In genomic region chr12:2298556-2299195, GRCh38 we compare ENCODE assay signal across 17 cellular contexts.
DNase-seq lines count a peak whose midpoint lies in the region; ATAC-seq and TF ChIP-seq lines count a peak whose summit lies in the region.
"Had no signal": no experiment of that assay in that cellular context is flagged by ENCODE, and none has a peak within 500 bp of the region (broad histone marks: within the 10 kb centered on the region; RNA-seq: fewer than 3 reads in every experiment).

No MANE protein-coding gene starts in this region.

- TF ChIP-seq CTCF in endodermal cell (conservative IDR thresholded peaks at IDR 0.05) (no peak), nephron progenitor cell (IDR thresholded peaks at IDR 0.05) (no peak)

- H3K36me3 Mint-ChIP-seq in endodermal cell (ENCODE audit: low read depth) (no peaks in the 10 kb centered on the region), nephron progenitor cell (ENCODE audit: low read depth) (no peaks in the 10 kb centered on the region), immature natural killer cell (no peaks in the 10 kb centered on the region)
- H3K36me3 Mint-ChIP-seq: CD4-positive, CD25-positive, alpha-beta regulatory T cell had no signal

- 91 to 93% methylated on average over 9 to 12 of the region's 12 CpGs for WGBS in endodermal cell (ENCODE audit: insufficient coverage in 1 of 2, insufficient read length in 1 of 2), 2 experiments

- H3K27ac ChIP-seq in BLaER1, result peak overlapping the region; percentile 79
- H3K27ac ChIP-seq in endodermal cell (ENCODE audit: low read depth, low read length), result no peak overlapping the region
- H3K27ac ChIP-seq: Peyer's patch had no signal

- H3K9me3 ChIP-seq in BLaER1 (no peaks in the 10 kb centered on the region), endodermal cell (ENCODE audit: control insufficient read depth, low read length) (no peaks in the 10 kb centered on the region)
- H3K9me3 ChIP-seq: Peyer's patch had no signal

- H3K4me1 ChIP-seq in BLaER1, result peaks cover 95% of the 10 kb centered on the region
- no peaks in the 10 kb centered on the region for H3K4me1 ChIP-seq in endodermal cell (ENCODE audit: control insufficient read depth, insufficient read depth, low read length)
- H3K4me1 ChIP-seq: Peyer's patch had no signal

- H3K4me2 ChIP-seq in BLaER1, result peak overlapping the region; percentile 89

- H3K9ac ChIP-seq in BLaER1, result peak overlapping the region; percentile 11; the same call in 1 of the 2 replicates
- no peak overlapping the region for H3K9ac ChIP-seq in endodermal cell (ENCODE audit: extremely low read depth, low read length, poor library complexity, severe bottlenecking)

- no peaks in the 10 kb centered on the region for H3K27me3 Mint-ChIP-seq in endodermal cell (ENCODE audit: insufficient read depth)
- peaks cover 21% of the 10 kb centered on the region for H3K27me3 Mint-ChIP-seq in nephron progenitor cell (ENCODE audit: low read depth, poor library complexity)
- peaks cover 3 to 11% (median 5%) of the 10 kb centered on the region in 3 donors for H3K27me3 Mint-ChIP-seq in immature natural killer cell (ENCODE audit: low read depth in 3 of 3)

- H3K4me1 Mint-ChIP-seq in endodermal cell (peaks cover 21% of the 10 kb centered on the region), nephron progenitor cell (peaks cover 72% of the 10 kb centered on the region), immature natural killer cell (peaks cover 0 to 5% of the 10 kb centered on the region in 2 donors)

- ATAC-seq in GM21528 (IDR thresholded peaks at IDR 0.05; ENCODE audit: low FRiP score, unreplicated experiment), result no peak
- ATAC-seq: HepG2, SK-N-SH treated with all-trans-retinoic acid at 6 μM for 48 hours had no signal

- H3K4me3 ChIP-seq in BLaER1 (no peak overlapping the region), endodermal cell (ENCODE audit: low read length) (no peak overlapping the region)
- H3K4me3 ChIP-seq: Peyer's patch had no signal

- DNase-seq in H4 (ENCODE audit: low spot score) (peak; percentile 43), endodermal cell (peak; percentile 49), nephron progenitor cell (no peak), dermis blood vessel endothelial cell (no peak), immature natural killer cell (no peak)
- DNase-seq in NK-92 treated with Interleukin-12 subunit alpha and Interleukin-12 subunit beta, amount 100 ng/mL, for 24 hours (lab: John Stamatoyannopoulos, UW), result no peak
- DNase-seq: CD4-positive, CD25-positive, alpha-beta regulatory T cell; KG1; NCI-H1436; NCI-H2227 treated with DMSO at 0.1 percent for 48 hours; NCI-H510A; Peyer's patch had no signal

- H3K27me3 ChIP-seq in BLaER1 (no peaks in the 10 kb centered on the region), endodermal cell (ENCODE audit: control insufficient read depth, insufficient read depth, low read length, poor library complexity, severe bottlenecking) (no peaks in the 10 kb centered on the region)
- H3K27me3 ChIP-seq: Peyer's patch had no signal

- no peaks in the 10 kb centered on the region for H4K20me1 ChIP-seq in BLaER1

- no peak overlapping the region for H3K4me3 Mint-ChIP-seq in endodermal cell
- no peak overlapping the region for H3K4me3 Mint-ChIP-seq in nephron progenitor cell
- no peak overlapping the region for H3K4me3 Mint-ChIP-seq in immature natural killer cell
- H3K4me3 Mint-ChIP-seq: B cell; CD4-positive, CD25-positive, alpha-beta regulatory T cell had no signal

- H3K27ac Mint-ChIP-seq in endodermal cell (no peak overlapping the region), nephron progenitor cell (peak overlapping the region; percentile 17), immature natural killer cell (no peak overlapping the region)
- H3K27ac Mint-ChIP-seq: B cell; CD4-positive, CD25-positive, alpha-beta regulatory T cell had no signal

- no peaks in the 10 kb centered on the region for H3K36me3 ChIP-seq in BLaER1
- no peaks in the 10 kb centered on the region for H3K36me3 ChIP-seq in endodermal cell (ENCODE audit: control insufficient read depth, insufficient read depth, low read length)
- H3K36me3 ChIP-seq: Peyer's patch had no signal

- H3K9me3 Mint-ChIP-seq in endodermal cell (no peaks in the 10 kb centered on the region), nephron progenitor cell (no peaks in the 10 kb centered on the region), immature natural killer cell (no peaks in the 10 kb centered on the region)

Comparison
In these comparisons a context has a peak if more than half of its experiments do, and no peak if none do; other contexts are left out.
1. DNase-seq: peak in H4 (single experiment) and endodermal cell (single experiment); none in nephron progenitor cell (single experiment), NK-92 treated with Interleukin-12 subunit alpha and Interleukin-12 subunit beta, amount 100 ng/mL, for 24 hours (single experiment), dermis blood vessel endothelial cell (single experiment) and immature natural killer cell (0 of 3).